1 cellular context compared by ENCODE assay signal in genomic region chr17:66898536-66898935, GRCh38.
TF ChIP-seq lines count a peak whose summit lies in the region.

No MANE protein-coding gene starts in this region.

TF ChIP-seq in H1, 55 proteins besides CTCF, POLR2A, EP300 and RAD21:
- TF ChIP-seq YY1 (IDR thresholded peaks at IDR 0.05; ENCODE audit: low read depth, low read length) = no peak
- no peak for TF ChIP-seq TCF12 (IDR thresholded peaks at IDR 0.05; ENCODE audit: low read depth, low read length)
- no peak for TF ChIP-seq EGR1 (IDR thresholded peaks at IDR 0.05; ENCODE audit: borderline replicate concordance, low read depth, low read length)
- TF ChIP-seq SIN3A (conservative IDR thresholded peaks at IDR 0.05 in 1 of 2, IDR thresholded peaks at IDR 0.05 in 1 of 2; ENCODE audit: low read depth in 1 of 2, low read length in 2 of 2) = no peak
- no peak for TF ChIP-seq ZNF274 (IDR thresholded peaks at IDR 0.05; ENCODE audit: borderline replicate concordance, extremely low read depth, low read length)
- no peak for TF ChIP-seq CTBP2 (IDR thresholded peaks at IDR 0.05; ENCODE audit: borderline replicate concordance, insufficient read depth, insufficient read length, low read length)
- no peak for TF ChIP-seq USF2 (IDR thresholded peaks at IDR 0.05; ENCODE audit: low read length)
- TF ChIP-seq RXRA (IDR thresholded peaks at IDR 0.05; ENCODE audit: insufficient read depth, low read depth, low read length) = no peak
